Comparison of ENCODE assay signal across 8 cellular contexts in the genomic region with DNA sequence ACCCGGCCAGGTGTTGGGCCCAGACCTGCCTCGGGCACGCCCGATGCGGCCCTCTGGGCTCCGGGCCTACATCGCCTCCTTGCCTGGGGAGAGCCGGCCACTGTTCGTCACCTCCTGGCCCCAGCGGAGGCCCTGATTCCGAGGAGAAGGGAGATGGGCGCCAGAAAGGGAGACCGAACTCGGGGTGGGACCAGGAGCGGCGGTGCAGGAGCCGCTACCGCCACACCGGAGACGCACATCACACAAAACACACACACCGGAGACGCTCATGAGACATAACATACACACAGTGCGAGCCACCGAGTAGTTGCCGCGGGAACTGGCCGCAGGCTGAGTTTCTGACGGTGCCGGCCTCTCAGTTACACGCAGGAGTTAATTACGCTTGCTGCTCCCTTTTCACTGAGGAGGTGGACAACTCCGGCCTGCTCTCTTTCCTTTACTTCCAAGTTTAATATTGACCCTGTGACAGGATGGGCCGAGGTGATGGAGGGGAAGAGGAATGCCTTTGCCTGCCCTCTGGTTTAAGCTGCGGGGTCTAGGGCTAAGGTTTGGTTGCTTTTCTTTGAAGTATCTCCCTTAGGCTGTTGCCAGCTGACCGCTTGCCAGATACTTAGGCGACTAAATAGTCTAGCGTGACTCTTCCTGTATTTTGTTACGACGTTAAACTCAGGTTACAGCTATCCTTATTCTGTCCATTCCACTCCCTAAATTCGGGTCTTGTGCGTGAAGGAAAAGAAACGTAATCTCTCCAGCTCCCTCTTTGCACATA. TPM values are rescaled to one million over a fixed set of nuclear protein-coding genes. Genes with fewer than 3 reads are reported as not detected.
A peak's percentile ranks its signal among the peaks of the same experiment; 100 is the strongest.
DNase-seq lines count a peak whose midpoint lies in the region; ATAC-seq and TF ChIP-seq lines count a peak whose summit lies in the region.

No MANE protein-coding gene starts in this region.

- WGBS in iPS DF 6.9 (ENCODE audit: insufficient coverage, insufficient read length) = no CpG with 5 or more reads among the region's 42 CpGs

- H3K4me1 ChIP-seq in OCI-LY3 (ENCODE audit: low read length) (peaks cover 29% of the 10 kb centered on the region), iPS DF 6.9 (ENCODE audit: control insufficient read depth, insufficient read depth, low read length) (no peaks in the 10 kb centered on the region)

- H3K36me3 ChIP-seq in OCI-LY3 (replicated peaks; ENCODE audit: low read depth, low read length) = peaks cover 10% of the 10 kb centered on the region
- H3K36me3 ChIP-seq in iPS DF 6.9 (ENCODE audit: control insufficient read depth, insufficient read depth, low read length) = peaks cover 1% of the 10 kb centered on the region; the same call in 1 of the 2 replicates

- peaks cover 56% of the 10 kb centered on the region for H3K79me2 ChIP-seq in OCI-LY3 (ENCODE audit: low read length)

- peak; percentile 34 for ATAC-seq in GM19467 (IDR thresholded peaks at IDR 0.05; ENCODE audit: unreplicated experiment)
- peak; percentile 38 for ATAC-seq in HG03521 (IDR thresholded peaks at IDR 0.05; ENCODE audit: unreplicated experiment)
- peak; percentile 71 for ATAC-seq in sciatic nerve

- H3K4me3 ChIP-seq in OCI-LY3 (ENCODE audit: low read length) (peak overlapping the region; percentile 95), astrocyte of the cerebellum (ENCODE audit: low read depth, low read length) (peak overlapping the region; percentile 93), iPS DF 6.9 (ENCODE audit: low read length) (peak overlapping the region; percentile 89)

- peak overlapping the region; percentile 94 for H3K9ac ChIP-seq in OCI-LY3 (ENCODE audit: low read length)

- peaks cover 41% of the 10 kb centered on the region for H4K20me1 ChIP-seq in OCI-LY3 (ENCODE audit: insufficient read depth, low read length)

- no peaks in the 10 kb centered on the region for H3K27me3 ChIP-seq in OCI-LY3 (ENCODE audit: low read depth, low read length)
- H3K27me3 ChIP-seq in iPS DF 6.9 (ENCODE audit: control insufficient read depth, insufficient read depth, low read length) = no peaks in the 10 kb centered on the region

- intact Hi-C loops in sciatic nerve (cut with DNase I) = no loop called here

- H3K9me3 ChIP-seq in OCI-LY3 (ENCODE audit: insufficient read depth, low read length) = no peaks in the 10 kb centered on the region
- H3K9me3 ChIP-seq in iPS DF 6.9 (ENCODE audit: control insufficient read depth, insufficient read depth, low read length) = no peaks in the 10 kb centered on the region

- H2AFZ ChIP-seq in OCI-LY3 (ENCODE audit: low read depth, low read length) = peak overlapping the region; percentile 65

- H3K27ac ChIP-seq in OCI-LY3 (ENCODE audit: low read length) (peak overlapping the region; percentile 67), iPS DF 6.9 (ENCODE audit: low read length) (no peak overlapping the region)

- H3K4me2 ChIP-seq in OCI-LY3 (ENCODE audit: low read length) = peak overlapping the region; percentile 87

- TF ChIP-seq CTCF in OCI-LY3 (IDR thresholded peaks at IDR 0.05; ENCODE audit: low read depth, low read length) (no peak), astrocyte of the cerebellum (IDR thresholded peaks at IDR 0.05; ENCODE audit: low read depth, low read length, missing control alignments) (no peak)

- in situ Hi-C loops in astrocyte of the cerebellum (cut with HindIII; ENCODE audit: low sequenced_read_pairs) = no loop called here

- DNase-seq in Daoy (ENCODE audit: low read depth) = peak; percentile 63
- peak; percentile 34 for DNase-seq in astrocyte of the cerebellum (ENCODE audit: low read depth)
- DNase-seq in iPS DF 6.9 (ENCODE audit: low read depth, low spot score) = no peak
- DNase-seq in sciatic nerve (ENCODE audit: low spot score) = peak; percentile 72
- no peak for DNase-seq in mesenteric fat pad (ENCODE audit: low spot score)

RNA-seq across cellular contexts. Expression of gene PCNP, which starts 0.6 kb away (rescaled TPM):
- total RNA-seq in Daoy (2014; rRNA removed; shearing (Covaris generic)) = 66.4 and 68.4 TPM in 2 replicates
- 177 TPM for total RNA-seq in sciatic nerve
- 101 TPM for total RNA-seq in mesenteric fat pad

RNA-seq across cellular contexts. Expression of gene TRMT10C, which starts 12.9 kb away (rescaled TPM):
- total RNA-seq in Daoy (2014; rRNA removed; shearing (Covaris generic)) = 58.3 and 64.7 TPM in 2 replicates
- total RNA-seq in sciatic nerve (15.0 TPM), mesenteric fat pad (21.2 TPM)

Comparison
In these comparisons a context has a peak if more than half of its experiments do, and no peak if none do; other contexts are left out.
1. DNase-seq: peak in Daoy (single experiment), astrocyte of the cerebellum (single experiment) and sciatic nerve (single experiment); none in iPS DF 6.9 (single experiment) and mesenteric fat pad (single experiment).
2. Peak in every context shown above with its lines, with median percentiles within 50 percentile points of each other: ATAC-seq and H3K4me3 ChIP-seq.